In the genomic region with DNA sequence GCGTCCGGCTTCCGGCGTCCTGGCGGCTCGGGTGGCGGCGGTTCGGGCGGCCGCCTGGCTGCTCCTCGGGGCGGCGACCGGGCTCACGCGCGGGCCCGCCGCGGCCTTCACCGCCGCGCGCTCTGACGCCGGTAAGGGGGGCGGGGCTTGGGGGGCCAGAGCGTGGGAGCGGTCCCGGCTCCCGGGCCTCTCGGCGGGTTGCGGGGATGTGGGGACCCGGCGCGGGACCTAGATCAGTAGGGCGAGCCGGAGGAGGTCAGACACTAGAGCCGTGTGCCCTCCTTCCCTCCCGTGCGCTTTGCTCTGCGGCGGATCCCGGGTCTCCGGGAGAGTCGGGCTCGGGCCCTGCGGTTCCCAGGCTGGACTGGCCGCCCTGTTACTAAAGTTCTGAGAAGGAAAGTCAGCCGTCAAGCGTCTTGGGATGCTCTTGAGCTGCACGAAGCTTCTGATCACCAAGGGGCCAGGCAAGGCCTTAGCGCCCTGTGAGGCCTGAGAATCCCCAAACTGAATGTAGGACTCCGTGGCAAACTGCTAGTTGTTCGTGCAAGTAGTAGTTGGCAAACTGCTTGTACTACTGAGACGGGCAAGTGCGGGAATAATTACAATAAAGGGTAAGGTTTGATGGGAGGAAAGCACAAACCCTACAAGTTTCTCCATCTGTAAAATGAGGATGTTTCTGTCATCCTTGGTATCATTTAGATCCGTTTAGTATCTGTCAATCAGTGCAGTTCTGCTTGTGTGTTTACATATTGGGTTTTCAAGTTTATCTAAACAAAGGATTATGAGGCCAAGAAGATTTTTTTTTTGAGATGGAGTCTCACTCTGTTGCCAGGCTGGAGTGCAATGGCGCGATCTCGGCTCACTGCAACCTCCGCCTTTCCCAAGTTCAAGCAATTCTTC, we compare ENCODE assay signal across 8 cellular contexts. TPM values are rescaled to one million over a fixed set of nuclear protein-coding genes. Genes with fewer than 3 reads are reported as not detected.
DNase-seq lines count a peak whose midpoint lies in the region; ATAC-seq and TF ChIP-seq lines count a peak whose summit lies in the region.

No MANE protein-coding gene starts in this region.

- intact Hi-C loops in gastrocnemius medialis (cut with DNase I; ENCODE audit: low total_unique reads) = loop anchor here (1.0 to 5.0 kb wide), 2 partner anchors 27 to 580 kb away; partner anchors contain the start of gene PAK2

- H3K27ac ChIP-seq in RWPE2 (ENCODE audit: poor library complexity, severe bottlenecking) (peak overlapping the region; percentile 53), iPS DF 6.9 (ENCODE audit: low read length) (no peak overlapping the region), gastrocnemius medialis (peak overlapping the region; percentile 84 to 93 (median 90))

- peak; percentile 46 for ATAC-seq in GM18907 (IDR thresholded peaks at IDR 0.05; ENCODE audit: unreplicated experiment)
- peak; percentile 41 for ATAC-seq in HG03175 (IDR thresholded peaks at IDR 0.05; ENCODE audit: unreplicated experiment)
- ATAC-seq in RWPE2 (ENCODE audit: low read depth) = peak; percentile 60
- ATAC-seq in gastrocnemius medialis = peak; percentile 83 to 84

- H3K27me3 ChIP-seq in RWPE2 (ENCODE audit: insufficient read depth, poor library complexity, severe bottlenecking) (no peaks in the 10 kb centered on the region), iPS DF 6.9 (ENCODE audit: control insufficient read depth, insufficient read depth, low read length) (no peaks in the 10 kb centered on the region), gastrocnemius medialis (no peaks in the 10 kb centered on the region)

- in situ Hi-C loops in gastrocnemius medialis (cut with MboI; ENCODE audit: low sequenced_read_pairs in 4 of 4) (no loop called here), GM13977 (cut with MboI; ENCODE audit: low pct_unique_long_range_greater_than_20kb, low sequenced_read_pairs, unreplicated experiment) (no loop called here)

- peak; percentile 6 to 37 for TF ChIP-seq POLR2A in gastrocnemius medialis (IDR thresholded peaks at IDR 0.05)

- H3K9me3 ChIP-seq in RWPE2 (ENCODE audit: severe bottlenecking) (no peaks in the 10 kb centered on the region), iPS DF 6.9 (ENCODE audit: control insufficient read depth, insufficient read depth, low read length) (no peaks in the 10 kb centered on the region), gastrocnemius medialis (no peaks in the 10 kb centered on the region)

- H3K4me1 ChIP-seq in RWPE2 (ENCODE audit: insufficient read depth, poor library complexity, severe bottlenecking) = peaks cover 13% of the 10 kb centered on the region
- no peaks in the 10 kb centered on the region for H3K4me1 ChIP-seq in iPS DF 6.9 (ENCODE audit: control insufficient read depth, insufficient read depth, low read length)
- H3K4me1 ChIP-seq in gastrocnemius medialis = peaks cover 14 to 20% of the 10 kb centered on the region in 2 donors

- H3K4me3 ChIP-seq in RWPE2 (ENCODE audit: severe bottlenecking) (peak overlapping the region; percentile 97), iPS DF 6.9 (ENCODE audit: low read length) (peak overlapping the region; percentile 97), gastrocnemius medialis (peak overlapping the region; percentile 72 to 100 (median 82))

- WGBS in iPS DF 6.9 (ENCODE audit: insufficient coverage, insufficient read length) = no CpG with 5 or more reads among the region's 64 CpGs

- H3K36me3 ChIP-seq in RWPE2 (ENCODE audit: low read depth) = peaks cover 10% of the 10 kb centered on the region
- H3K36me3 ChIP-seq in iPS DF 6.9 (ENCODE audit: control insufficient read depth, insufficient read depth, low read length) = no peaks in the 10 kb centered on the region
- H3K36me3 ChIP-seq in gastrocnemius medialis = no peaks in the 10 kb centered on the region

- TF ChIP-seq CTCF in AG09319 (IDR thresholded peaks at IDR 0.05; ENCODE audit: low read depth, low read length) (no peak), RWPE2 (IDR thresholded peaks at IDR 0.05; ENCODE audit: poor library complexity, severe bottlenecking) (no peak), gastrocnemius medialis (IDR thresholded peaks at IDR 0.05 in 4 of 5, conservative IDR thresholded peaks at IDR 0.05 in 1 of 5) (peak in 1 of 5 experiments; percentile 11), GM13977 (IDR thresholded peaks at IDR 0.05; ENCODE audit: extremely low read depth, insufficient read depth, missing control alignments) (no peak)

- DNase-seq in AG09319 (ENCODE audit: extremely low read depth, low read depth) (peak; percentile 19), RWPE2 (ENCODE audit: low spot score) (peak; percentile 64), amygdala (lab: John Stamatoyannopoulos, UW) (peak in 39 of 56 donors; percentile 21 to 90 (median 69)), iPS DF 6.9 (ENCODE audit: low read depth, low spot score) (no peak), gastrocnemius medialis (peak; percentile 15 to 48), GM13977 (ENCODE audit: low spot score) (no peak)

RNA-seq across cellular contexts. Expression of gene PIGX, which starts 0.6 kb away (rescaled TPM):
- total RNA-seq in gastrocnemius medialis = 10 to 100 TPM; 13.2 to 35.1 (median 28.8) TPM

RNA-seq across cellular contexts. Expression of gene CEP19, which starts 0.7 kb away (rescaled TPM):
- total RNA-seq in gastrocnemius medialis = 1 to 10 TPM in 3 of 4 donors, under 1 TPM in 1; 0.62 to 4.1 (median 1.4) TPM

RNA-seq across cellular contexts. Expression of gene PAK2, which starts 26.9 kb away (rescaled TPM):
- 10 to 100 TPM; 42.6 to 58.6 (median 50.1) TPM for total RNA-seq in gastrocnemius medialis

Comparison
In these comparisons a context has a peak if more than half of its experiments do, and no peak if none do; other contexts are left out.
1. DNase-seq: peak in AG09319 (single experiment), RWPE2 (single experiment), amygdala (39 of 56) and gastrocnemius medialis (2 of 2); none in iPS DF 6.9 (single experiment) and GM13977 (single experiment).
2. Peak in every context shown above with its lines, with median percentiles within 50 percentile points of each other: ATAC-seq and H3K4me3 ChIP-seq.